Comparison of ENCODE assay signal across 9 cellular contexts in the genomic region with DNA sequence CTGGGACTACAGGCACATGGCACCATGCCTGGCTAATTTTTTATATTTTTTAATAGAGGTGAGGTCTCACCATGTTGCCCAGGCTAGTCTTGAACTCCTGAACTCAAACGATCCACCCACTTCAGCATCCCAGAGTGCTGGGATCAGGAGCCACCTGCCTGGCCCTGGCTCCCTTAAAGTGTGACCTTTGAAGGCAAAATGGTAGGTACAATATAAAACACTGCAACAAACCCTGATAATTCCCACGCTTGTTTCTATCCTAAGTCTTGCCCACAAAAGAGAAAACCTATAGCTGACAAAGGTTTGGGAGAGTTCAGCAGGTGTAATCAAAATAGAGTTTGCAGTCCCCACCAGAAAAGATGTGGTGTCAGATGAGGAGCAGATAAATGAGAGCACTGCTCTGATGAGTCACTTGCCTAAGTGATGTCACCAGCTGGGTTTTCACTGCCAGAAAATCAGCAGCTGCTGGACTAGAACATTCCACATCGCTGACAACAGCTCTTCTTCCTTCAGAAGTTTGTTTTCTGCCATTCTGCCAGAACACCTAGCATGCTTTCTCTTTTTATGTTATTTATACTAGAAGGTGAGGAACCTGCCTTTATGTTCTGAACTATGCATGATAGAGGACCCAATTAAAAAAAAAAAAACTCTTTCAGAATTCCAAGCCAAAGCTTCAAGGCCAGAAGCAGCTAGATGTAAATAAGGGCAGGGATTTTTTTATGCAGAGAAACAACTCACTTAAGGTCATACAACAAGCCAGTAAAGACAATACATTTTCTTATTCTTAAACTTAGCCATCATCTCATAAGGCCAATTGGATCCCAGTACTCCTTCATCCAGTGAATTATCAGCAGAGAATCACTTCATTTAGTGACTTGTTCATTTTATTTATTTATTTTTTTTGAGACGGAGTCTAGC. TPM values are rescaled to one million over a fixed set of nuclear protein-coding genes. Genes with fewer than 3 reads are reported as not detected.
DNase-seq lines count a peak whose midpoint lies in the region; ATAC-seq, FAIRE-seq and TF ChIP-seq lines count a peak whose summit lies in the region.
"Had no signal": no experiment of that assay in that cellular context is flagged by ENCODE, and none has a peak within 500 bp of the region (broad histone marks: within the 10 kb centered on the region; RNA-seq: fewer than 3 reads in every experiment).

No MANE protein-coding gene starts in this region.

- H3K9me3 Mint-ChIP-seq in activated T-helper 1 cell treated with anti-CD3 and anti-CD28 coated beads, Interleukin-12 subunit alpha, Interleukin-12 subunit beta, Interleukin-2, Interleukin-4 antibody, amounts not matched to agents 30 ng/mL and 10 ng/mL and 1 ng/mL, durations not matched to agents 14 hours and 24 hours and 36 hours = peaks cover 4% of the 10 kb centered on the region
- H3K9me3 Mint-ChIP-seq in T-cell = no peaks in the 10 kb centered on the region

- intact Hi-C loops in A673 (cut with micrococcal nuclease; ENCODE audit: unreplicated experiment) = no loop called here
- intact Hi-C loops in activated T-helper 1 cell treated with anti-CD3 and anti-CD28 coated beads, Interleukin-12 subunit alpha, Interleukin-12 subunit beta, Interleukin-2, Interleukin-4 antibody, amounts not matched to agents 30 ng/mL and 10 ng/mL and 1 ng/mL, durations not matched to agents 14 hours and 24 hours and 36 hours (cut with micrococcal nuclease) = loop anchor here (1.0 to 2.0 kb wide), 2 partner anchors 10 to 13 kb away; no protein-coding TSS in a partner anchor

- H3K36me3 ChIP-seq in A673 (ENCODE audit: insufficient read depth, low read length, poor library complexity, severe bottlenecking) = no peaks in the 10 kb centered on the region
- H3K36me3 ChIP-seq: ovary had no signal

- H3K9me3 ChIP-seq in A673 (ENCODE audit: low read depth, low read length, poor library complexity, severe bottlenecking) = no peaks in the 10 kb centered on the region
- H3K9me3 ChIP-seq: ovary had no signal

- H3K27me3 ChIP-seq in A673 (replicated peaks; ENCODE audit: insufficient read depth, low read depth, low read length, poor library complexity) = no peaks in the 10 kb centered on the region
- H3K27me3 ChIP-seq: ovary had no signal

- ATAC-seq in HG03439 (IDR thresholded peaks at IDR 0.05; ENCODE audit: unreplicated experiment) (no peak), T-cell (replicated peaks in 1 of 4) (no peak), HG03025 (IDR thresholded peaks at IDR 0.05; ENCODE audit: low FRiP score, unreplicated experiment) (no peak), HG03159 (IDR thresholded peaks at IDR 0.05; ENCODE audit: unreplicated experiment) (no peak)

- no peaks in the 10 kb centered on the region for H3K36me3 Mint-ChIP-seq in activated T-helper 1 cell treated with anti-CD3 and anti-CD28 coated beads, Interleukin-12 subunit alpha, Interleukin-12 subunit beta, Interleukin-2, Interleukin-4 antibody, amounts not matched to agents 30 ng/mL and 10 ng/mL and 1 ng/mL, durations not matched to agents 14 hours and 24 hours and 36 hours (ENCODE audit: low read depth)
- no peaks in the 10 kb centered on the region for H3K36me3 Mint-ChIP-seq in T-cell

- H3K27me3 Mint-ChIP-seq in activated T-helper 1 cell treated with anti-CD3 and anti-CD28 coated beads, Interleukin-12 subunit alpha, Interleukin-12 subunit beta, Interleukin-2, Interleukin-4 antibody, amounts not matched to agents 30 ng/mL and 10 ng/mL and 1 ng/mL, durations not matched to agents 14 hours and 24 hours and 36 hours (ENCODE audit: insufficient read depth) = peaks cover 4% of the 10 kb centered on the region
- no peaks in the 10 kb centered on the region for H3K27me3 Mint-ChIP-seq in T-cell

- H3K27ac ChIP-seq in A673 (ENCODE audit: low read depth, low read length, poor library complexity, severe bottlenecking) = no peak overlapping the region
- H3K27ac ChIP-seq: ovary had no signal

- peak overlapping the region; percentile 70 for H3K27ac Mint-ChIP-seq in activated T-helper 1 cell treated with anti-CD3 and anti-CD28 coated beads, Interleukin-12 subunit alpha, Interleukin-12 subunit beta, Interleukin-2, Interleukin-4 antibody, amounts not matched to agents 30 ng/mL and 10 ng/mL and 1 ng/mL, durations not matched to agents 14 hours and 24 hours and 36 hours
- H3K27ac Mint-ChIP-seq in T-cell = no peak overlapping the region

- no peak for TF ChIP-seq POLR2A in H54 (IDR thresholded peaks at IDR 0.05; ENCODE audit: low read depth, low read length)

- POLR2A ChIA-PET in A673 (lab: Charles Lee; ENCODE audit: low non-redundant PET) = no interaction called here
- POLR2A ChIA-PET in T-cell (lab: Charles Lee) = interaction anchor here in 1 of 2 donors (0.7 kb wide), 1 partner anchor 130 kb away, joined by 3 read pairs; no protein-coding TSS in a partner anchor

- TF ChIP-seq CTCF in A673 (conservative IDR thresholded peaks at IDR 0.05; ENCODE audit: low read depth, low read length) = no peak

- no peaks in the 10 kb centered on the region for H3K4me1 ChIP-seq in A673 (ENCODE audit: insufficient read depth, low read length, poor library complexity, severe bottlenecking)

- DNase-seq in A673 (ENCODE audit: low spot score) = peak; percentile 44
- DNase-seq in H54 (ENCODE audit: insufficient read length, low spot score) = peak; percentile 92
- no peak for DNase-seq in activated T-helper 1 cell treated with anti-CD3 and anti-CD28 coated beads, Interleukin-12 subunit alpha, Interleukin-12 subunit beta, Interleukin-2, Interleukin-4 antibody, amounts not matched to agents 30 ng/mL and 10 ng/mL and 1 ng/mL, durations not matched to agents 14 hours and 24 hours and 36 hours (ENCODE audit: low spot score)
- DNase-seq in inferior parietal cortex (ENCODE audit: extremely low spot score) = peak; percentile 38
- no peak for DNase-seq in T-cell
- DNase-seq: ovary had no signal

- no peak overlapping the region for H3K4me3 Mint-ChIP-seq in activated T-helper 1 cell treated with anti-CD3 and anti-CD28 coated beads, Interleukin-12 subunit alpha, Interleukin-12 subunit beta, Interleukin-2, Interleukin-4 antibody, amounts not matched to agents 30 ng/mL and 10 ng/mL and 1 ng/mL, durations not matched to agents 14 hours and 24 hours and 36 hours
- H3K4me3 Mint-ChIP-seq in T-cell = no peak overlapping the region

- no TSS peak for BruUV-seq in A673 (replicated peaks; lab: Mats Ljungman, UMichigan)

- CTCF ChIA-PET in A673 (lab: Charles Lee) = interaction anchor here (0.5 to 0.6 kb wide), 2 partner anchors 11 to 129 kb away, joined by 3 read pairs; no protein-coding TSS in a partner anchor
- CTCF ChIA-PET in T-cell (lab: Charles Lee) = interaction anchor here (0.7 to 1.1 kb wide), 3 partner anchors 13 to 54 kb away, joined by 3 to 5 read pairs (median 3); no protein-coding TSS in a partner anchor

- H3K4me3 ChIP-seq in A673 (ENCODE audit: low read depth, low read length, poor library complexity, severe bottlenecking) = no peak overlapping the region
- H3K4me3 ChIP-seq: ovary had no signal

- H3K4me1 Mint-ChIP-seq in activated T-helper 1 cell treated with anti-CD3 and anti-CD28 coated beads, Interleukin-12 subunit alpha, Interleukin-12 subunit beta, Interleukin-2, Interleukin-4 antibody, amounts not matched to agents 30 ng/mL and 10 ng/mL and 1 ng/mL, durations not matched to agents 14 hours and 24 hours and 36 hours (ENCODE audit: low read depth) = peaks cover 7% of the 10 kb centered on the region
- H3K4me1 Mint-ChIP-seq in T-cell = peaks cover 0 to 4% (median 3%) of the 10 kb centered on the region in 3 donors

- FAIRE-seq in H54 (lab: Jason Lieb, UNC) = peak; percentile 94

RNA-seq across cellular contexts. Expression of a gene that starts 18.0 kb away (rescaled TPM):
- total RNA-seq in A673 (2021) (25.3 and 27.4 TPM in 2 replicates), T-cell (10 to 100 TPM; 19.5 to 29.8 (median 20.1) TPM)
- 42.1 and 42.6 TPM in 2 replicates for total RNA-seq in activated T-helper 1 cell treated with anti-CD3 and anti-CD28 coated beads, Interleukin-12 subunit alpha, Interleukin-12 subunit beta, Interleukin-2, Interleukin-4 antibody, amounts not matched to agents 30 ng/mL and 10 ng/mL and 1 ng/mL, durations not matched to agents 14 hours and 24 hours and 36 hours

RNA-seq across cellular contexts. Expression of a gene that starts 19.4 kb away (rescaled TPM):
- total RNA-seq in A673 (2021) (272 and 291 TPM in 2 replicates), T-cell (100 to 1,000 TPM; 151 to 177 (median 158) TPM)
- 187 and 190 TPM in 2 replicates for total RNA-seq in activated T-helper 1 cell treated with anti-CD3 and anti-CD28 coated beads, Interleukin-12 subunit alpha, Interleukin-12 subunit beta, Interleukin-2, Interleukin-4 antibody, amounts not matched to agents 30 ng/mL and 10 ng/mL and 1 ng/mL, durations not matched to agents 14 hours and 24 hours and 36 hours

Comparison
In these comparisons a context has a peak if more than half of its experiments do, and no peak if none do; other contexts are left out.
1. DNase-seq: peak in A673 (single experiment), H54 (single experiment) and inferior parietal cortex (single experiment); none in activated T-helper 1 cell treated with anti-CD3 and anti-CD28 coated beads, Interleukin-12 subunit alpha, Interleukin-12 subunit beta, Interleukin-2, Interleukin-4 antibody, amounts not matched to agents 30 ng/mL and 10 ng/mL and 1 ng/mL, durations not matched to agents 14 hours and 24 hours and 36 hours (single experiment) and T-cell (0 of 34).